9 cellular contexts compared by ENCODE assay signal in genomic region chr6:25250878-25251277, GRCh38. TPM values are rescaled to one million over a fixed set of nuclear protein-coding genes. Genes with fewer than 3 reads are reported as not detected.
DNase-seq lines count a peak whose midpoint lies in the region; ATAC-seq and TF ChIP-seq lines count a peak whose summit lies in the region.
"Had no signal": no experiment of that assay in that cellular context is flagged by ENCODE, and none has a peak within 500 bp of the region (broad histone marks: within the 10 kb centered on the region; RNA-seq: fewer than 3 reads in every experiment).

No MANE protein-coding gene starts in this region.

- peak; percentile 85 for ATAC-seq in GM19395 (IDR thresholded peaks at IDR 0.05; ENCODE audit: unreplicated experiment)
- peak; percentile 64 for ATAC-seq in HG03460 (IDR thresholded peaks at IDR 0.05; ENCODE audit: unreplicated experiment)

- DNase-seq in Daoy (ENCODE audit: low read depth) (peak; percentile 41), epithelial cell of proximal tubule (ENCODE audit: low read depth) (peak; percentile 45), cerebellar cortex (ENCODE audit: low spot score) (no peak), HuH-7.5 (ENCODE audit: low spot score) (no peak), NCI-H1092 treated with DMSO at 0.1 percent for 48 hours (lab: John Stamatoyannopoulos, UW) (no peak), MV-4-11 (lab: John Stamatoyannopoulos, UW) (no peak)
- DNase-seq: small intestine had no signal

- no peak for TF ChIP-seq CTCF in epithelial cell of proximal tubule (conservative IDR thresholded peaks at IDR 0.05; ENCODE audit: low read depth, low read length)

- H3K4me3 ChIP-seq in epithelial cell of proximal tubule (ENCODE audit: low read depth, low read length) = no peak overlapping the region

RNA-seq across cellular contexts. Expression of gene CARMIL1, which starts 28.3 kb away (rescaled TPM):
- 13.4 and 18.2 TPM in 2 replicates for total RNA-seq in Daoy (2014; rRNA removed; shearing (Covaris generic))
- total RNA-seq in epithelial cell of proximal tubule = 27.7 and 29.6 TPM in 2 replicates

Comparison
In these comparisons a context has a peak if more than half of its experiments do, and no peak if none do; other contexts are left out.
1. DNase-seq: peak in Daoy (single experiment) and epithelial cell of proximal tubule (single experiment); none in cerebellar cortex (single experiment), HuH-7.5 (single experiment), NCI-H1092 treated with DMSO at 0.1 percent for 48 hours (single experiment) and MV-4-11 (single experiment).